Comparison of ENCODE assay signal across 8 cellular contexts in genomic region chr7:149261829-149262617, GRCh38. TPM values are rescaled to one million over a fixed set of nuclear protein-coding genes. Genes with fewer than 3 reads are reported as not detected.
DNase-seq lines count a peak whose midpoint lies in the region; TF ChIP-seq lines count a peak whose summit lies in the region.

Gene ZNF783, plus strand, starts transcription at chr7:149262196. Its CDS starts 138 bp downstream, at chr7:149262334.

- H3K4me3 ChIP-seq in LNCaP clone FGC (ENCODE audit: low read depth, low read length) (peak within 1 kb of the TSS; percentile 51), suprapubic skin (peak within 1 kb of the TSS; percentile 63)

- H3K36me3 ChIP-seq in suprapubic skin: peaks cover 21% of the 10 kb centered on the region

- H3K4me1 ChIP-seq in suprapubic skin: peaks cover 29% of the 10 kb centered on the region

- TF ChIP-seq EP300 in suprapubic skin (IDR thresholded peaks at IDR 0.05): no peak

- DNase-seq in GDM1 (lab: John Stamatoyannopoulos, UW) (peak; percentile 92), H4 (ENCODE audit: low spot score) (peak; percentile 82), LNCaP clone FGC (ENCODE audit: low read depth) (peak; percentile 53), SHP77 treated with DMSO at 0.1 percent for 48 hours (lab: John Stamatoyannopoulos, UW) (peak; percentile 52), germinal center (ENCODE audit: low spot score) (peak; percentile 90), nucleus accumbens (lab: John Stamatoyannopoulos, UW) (peak in 55 of 56 donors; percentile 24 to 94 (median 78)), suprapubic skin (ENCODE audit: low spot score in 2 of 2) (peak; percentile 91 to 93)
- DNase-seq in activated naive CD4-positive, alpha-beta T cell treated with Interleukin-2 at 50 U/mL for 16 hours: peak; percentile 87

- no peak for TF ChIP-seq POLR2A in suprapubic skin (IDR thresholded peaks at IDR 0.05)

- TF ChIP-seq CTCF in LNCaP clone FGC (IDR thresholded peaks at IDR 0.05; ENCODE audit: control insufficient read depth, extremely low read depth, insufficient read depth) (peak; percentile 78), suprapubic skin (IDR thresholded peaks at IDR 0.05) (peak; percentile 79 to 96)

- H3K27ac ChIP-seq in suprapubic skin: peak within 1 kb of the TSS; percentile 96

- H3K9me3 ChIP-seq in suprapubic skin: no peaks in the 10 kb centered on the region

- WGBS in suprapubic skin: under 1% methylated on average over 17 of the region's 115 CpGs

- H3K27me3 ChIP-seq in suprapubic skin: no peaks in the 10 kb centered on the region

RNA-seq across cellular contexts. Expression of gene ZNF783, which starts in this region (rescaled TPM):
- 0.60 and 0.99 TPM in 2 replicates for total RNA-seq in H4 (2014; rRNA removed; shearing (Covaris generic))
- 10 to 100 TPM in 3 of 4 donors, 1 to 10 TPM in 1; 9.9 to 20.8 (median 14.4) TPM for total RNA-seq in suprapubic skin

Comparison
In these comparisons a context has a peak if more than half of its experiments do, and no peak if none do; other contexts are left out.
1. Peak in every context shown above with its lines: DNase-seq, H3K4me3 ChIP-seq and H3K27ac ChIP-seq.
2. Peak in DNase-seq in H4; RNA of the gene not detected or under 1 TPM.